In genomic region chr14:48259232-48259631, GRCh38 we compare ENCODE assay signal across 2 cellular contexts.
A peak's percentile ranks its signal among the peaks of the same experiment; 100 is the strongest.
TF ChIP-seq lines count a peak whose summit lies in the region.

No MANE protein-coding gene starts in this region.

TF ChIP-seq in GM23338, 12 proteins besides CTCF, POLR2A, EP300 and RAD21:
- TF ChIP-seq POLR2AphosphoS5 (IDR thresholded peaks at IDR 0.05; ENCODE audit: low read depth) = peak; percentile 55
TF ChIP-seq in GM23338: peak in this region for 1; not testable (repeated sequence) for 11.

TF ChIP-seq in H1, 55 proteins besides CTCF, POLR2A, EP300 and RAD21:
- 0 out of 2 replicates have a peak, but pooled peaks have one; percentile 6 for TF ChIP-seq CHD1 (IDR thresholded peaks at IDR 0.05; ENCODE audit: low read depth, low read length)
- TF ChIP-seq POLR2AphosphoS5 (IDR thresholded peaks at IDR 0.05; ENCODE audit: low read depth, low read length) = 0 out of 2 replicates have a peak, but pooled peaks have one; percentile 59
